In the genomic region with DNA sequence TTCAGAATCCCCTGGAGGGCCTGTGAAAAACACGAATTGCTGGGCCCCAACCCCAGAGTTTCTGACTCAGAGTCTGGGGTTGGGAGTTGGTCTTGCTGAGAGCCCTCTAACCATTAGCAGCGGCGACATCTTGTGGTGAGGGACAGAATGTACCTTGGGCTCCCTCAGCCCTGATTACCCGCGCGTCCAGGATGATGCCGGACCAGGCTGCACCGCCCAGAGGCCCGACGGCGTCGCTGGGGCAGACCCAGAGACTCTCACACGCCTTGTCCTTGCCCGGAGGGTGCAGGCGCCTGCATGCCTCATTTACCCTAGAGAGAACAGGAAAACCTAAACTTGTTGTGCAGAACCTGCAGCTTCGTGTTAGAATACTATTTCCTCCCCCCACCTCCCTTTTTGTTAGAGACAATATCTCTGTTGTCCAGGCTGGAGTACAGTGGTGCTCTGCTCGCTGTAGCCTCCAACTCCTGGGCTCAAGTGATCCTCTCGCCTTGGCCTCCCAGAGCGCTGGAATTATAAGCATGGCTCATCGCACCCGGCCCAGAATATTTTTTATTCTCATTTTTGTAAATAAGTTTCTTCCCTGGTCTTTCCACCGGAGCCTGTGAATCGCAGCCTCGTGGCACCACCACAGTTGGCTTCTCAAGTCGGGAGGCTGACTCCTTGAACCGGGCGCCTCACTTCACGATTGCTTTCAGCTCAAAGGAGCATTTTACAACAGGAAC, we compare ENCODE assay signal across 8 cellular contexts. TPM values are rescaled to one million over a fixed set of nuclear protein-coding genes. Genes with fewer than 3 reads are reported as not detected.
DNase-seq lines count a peak whose midpoint lies in the region; ATAC-seq, FAIRE-seq and TF ChIP-seq lines count a peak whose summit lies in the region.

No MANE protein-coding gene starts in this region.

- no peak overlapping the region for H3K9ac ChIP-seq in kidney (ENCODE audit: low read length in 2 of 2)

- H3K36me3 ChIP-seq in breast epithelium (no peaks in the 10 kb centered on the region), kidney (ENCODE audit: control insufficient read depth in 1 of 2, insufficient read depth in 2 of 2, low read length in 2 of 2) (no peaks in the 10 kb centered on the region)

- no peaks in the 10 kb centered on the region for H3K9me3 ChIP-seq in breast epithelium
- no peaks in the 10 kb centered on the region for H3K9me3 ChIP-seq in kidney (ENCODE audit: control insufficient read depth in 1 of 2, low read length in 2 of 2)

- intact Hi-C loops in breast epithelium (cut with DNase I; ENCODE audit: low total_unique reads), result no loop called here
- intact Hi-C loops in kidney (cut with DNase I), result no loop called here

- H3K4me3 ChIP-seq in breast epithelium, result peak overlapping the region in 1 of 3 donors; percentile 41
- H3K4me3 ChIP-seq in kidney (ENCODE audit: low read length in 2 of 2), result no peak overlapping the region

- FAIRE-seq in kidney (lab: Jason Lieb, UNC), result no peak

- H3K27ac ChIP-seq in VCaP (no peak overlapping the region), breast epithelium (no peak overlapping the region), kidney (ENCODE audit: low read depth in 2 of 2, low read length in 2 of 2) (peak overlapping the region; percentile 6 to 72)

- ATAC-seq in GM18873 (IDR thresholded peaks at IDR 0.05; ENCODE audit: low FRiP score, unreplicated experiment) (peak; percentile 58), HG03108 (IDR thresholded peaks at IDR 0.05; ENCODE audit: unreplicated experiment) (peak; percentile 44)

- peak; percentile 80 for TF ChIP-seq CTCF in AG09319 (IDR thresholded peaks at IDR 0.05; ENCODE audit: low read depth, low read length)
- peak; percentile 87 for TF ChIP-seq CTCF in VCaP (conservative IDR thresholded peaks at IDR 0.05)
- TF ChIP-seq CTCF in breast epithelium (IDR thresholded peaks at IDR 0.05), result peak in 2 of 3 donors; percentile 54 to 67
- peak; percentile 79 for TF ChIP-seq CTCF in kidney (IDR thresholded peaks at IDR 0.05; ENCODE audit: borderline replicate concordance, extremely low read depth, insufficient read depth)

- no peak for TF ChIP-seq POLR2A in breast epithelium (IDR thresholded peaks at IDR 0.05)

- H3K4me1 ChIP-seq in breast epithelium (no peaks in the 10 kb centered on the region), kidney (ENCODE audit: control insufficient read depth in 1 of 2, insufficient read depth in 1 of 2, low read depth in 1 of 2, low read length in 2 of 2) (peaks cover 0 to 4% of the 10 kb centered on the region in 2 donors)

- H3K27me3 ChIP-seq in breast epithelium, result no peaks in the 10 kb centered on the region

- peak; percentile 57 for DNase-seq in AG09319 (ENCODE audit: extremely low read depth, low read depth)
- DNase-seq in NCI-H2196 (lab: John Stamatoyannopoulos, UW; ENCODE audit: unreplicated experiment), result peak; percentile 89
- DNase-seq in breast epithelium (ENCODE audit: low spot score in 2 of 2), result peak; percentile 60 to 69
- peak; percentile 94 for DNase-seq in kidney
- peak; percentile 25 to 55 for DNase-seq in stimulated activated CD4-positive, alpha-beta T cell treated with anti-CD3 and anti-CD28 coated beads, Interleukin-1b, Interleukin-23, amount 100 ng/mL, for 1 hour (ENCODE audit: low read depth in 2 of 2)

RNA-seq across cellular contexts. Expression of gene RD3, which starts 22.2 kb away (rescaled TPM):
- under 1 TPM in 2 of 3 donors, not detected in 1; 0.15 to 0.32 TPM for total RNA-seq in breast epithelium
- 1.1 TPM for total RNA-seq in kidney
- not detected for polyA plus RNA-seq in kidney (ENCODE audit: insufficient read depth, low read depth, low replicate concordance)

Comparison
In these comparisons a context has a peak if more than half of its experiments do, and no peak if none do; other contexts are left out.
1. DNase-seq: peak in every context shown above with its lines; median percentile 94 in kidney; 89 in NCI-H2196; 64 in breast epithelium; 57 in AG09319; 40 in stimulated activated CD4-positive, alpha-beta T cell treated with anti-CD3 and anti-CD28 coated beads, Interleukin-1b, Interleukin-23, amount 100 ng/mL, for 1 hour.
2. H3K27ac ChIP-seq: peak in kidney (2 of 2); none in VCaP (single experiment) and breast epithelium (0 of 2).
3. Peak in every context shown above with its lines, with median percentiles within 50 percentile points of each other: CTCF ChIP-seq.